26 cellular contexts compared by ENCODE assay signal in genomic region chr22:44515779-44516178, GRCh38.
DNase-seq lines count a peak whose midpoint lies in the region; TF ChIP-seq lines count a peak whose summit lies in the region.
"Had no signal": no experiment of that assay in that cellular context is flagged by ENCODE, and none has a peak within 500 bp of the region (broad histone marks: within the 10 kb centered on the region; RNA-seq: fewer than 3 reads in every experiment).

No MANE protein-coding gene starts in this region.

- no peaks in the 10 kb centered on the region; the same call in 1 of the 2 replicates for H3K9me3 ChIP-seq in HEK293 (ENCODE audit: control insufficient read depth, insufficient read depth, low read depth, low read length)

- H3K36me3 ChIP-seq in HEK293 (ENCODE audit: control insufficient read depth in 2 of 2, insufficient read depth in 1 of 2, low read length in 2 of 2): no peaks in the 10 kb centered on the region
- H3K36me3 ChIP-seq: BE2C; BLaER1; BLaER1 treated with 17β-estradiol and CSF1 and Interleukin-3, amounts not matched to agents 10 nM and 100 nM had no signal

- no peak overlapping the region for H3K27ac ChIP-seq in HEK293 (ENCODE audit: extremely low read depth, low read depth, low read length)
- H3K27ac ChIP-seq: 22Rv1; A549; BLaER1; BLaER1 treated with 17β-estradiol and CSF1 and Interleukin-3, amounts not matched to agents 10 nM and 100 nM; C4-2B had no signal

- CTCF ChIA-PET in HEK293 (lab: Yijun Ruan, JAX): interaction anchor here (0.6 kb wide), 1 partner anchor 385 kb away, joined by 3 read pairs; no protein-coding TSS in a partner anchor

- H3K4me1 ChIP-seq in HEK293 (ENCODE audit: control insufficient read depth, insufficient read depth, low read length): no peaks in the 10 kb centered on the region
- H3K4me1 ChIP-seq: A549, Caco-2 had no signal

- POLR2A ChIA-PET in HEK293 (lab: Yijun Ruan, JAX): no interaction called here

- H3K4me3 ChIP-seq in HEK293 (ENCODE audit: low read depth, low read length): no peak overlapping the region
- H3K4me3 ChIP-seq: A549; BLaER1; BLaER1 treated with 17β-estradiol and CSF1 and Interleukin-3, amounts not matched to agents 10 nM and 100 nM had no signal

- TF ChIP-seq CTCF in HEK293 (tag by site-specific recombination; IDR thresholded peaks at IDR 0.05): no peak

- DNase-seq in AML-193 (lab: John Stamatoyannopoulos, UW): no peak
- DNase-seq: 8988T; ACHN; BE2C; C1 segment of cervical spinal cord; Caco-2; Calu3; CD4-positive, alpha-beta memory T cell; CD4-positive, alpha-beta T cell; CD4-positive, CD25-positive, alpha-beta regulatory T cell; CD8-positive, alpha-beta memory T cell; CD8-positive, alpha-beta T cell; COR-L47; DMS 273 treated with DMSO at 0.1 percent for 48 hours; DMS153; DMS53; DMS79; DMS79 treated with DMSO at 0.1 percent for 48 hours; DND-41; EL had no signal

TF ChIP-seq in HEK293, 187 proteins besides CTCF, POLR2A, EP300 and RAD21:
- TF ChIP-seq ZNF2 (tag by site-specific recombination; IDR thresholded peaks at IDR 0.05): no peak
- TF ChIP-seq ZFP3 (tag by site-specific recombination; IDR thresholded peaks at IDR 0.05; ENCODE audit: low read depth): no peak
- no peak for TF ChIP-seq ZNF202 (tag by site-specific recombination; IDR thresholded peaks at IDR 0.05; ENCODE audit: borderline replicate concordance)
- TF ChIP-seq SETDB1 (IDR thresholded peaks at IDR 0.05; ENCODE audit: insufficient read length, low read length): peak; percentile 77
- TF ChIP-seq ZNF610 (tag by site-specific recombination; IDR thresholded peaks at IDR 0.05; ENCODE audit: borderline replicate concordance): no peak
- no peak for TF ChIP-seq ZNF600 (tag by site-specific recombination; IDR thresholded peaks at IDR 0.05)
- TF ChIP-seq SP7 (tag by site-specific recombination; IDR thresholded peaks at IDR 0.05): no peak
- no peak for TF ChIP-seq ZSCAN16 (tag by site-specific recombination; IDR thresholded peaks at IDR 0.05)
- TF ChIP-seq ZNF624 (tag by site-specific recombination; IDR thresholded peaks at IDR 0.05): peak; percentile 93
- TF ChIP-seq ZNF677 (tag by site-specific recombination; IDR thresholded peaks at IDR 0.05): no peak
- no peak for TF ChIP-seq ZNF76 (tag by site-specific recombination; IDR thresholded peaks at IDR 0.05; ENCODE audit: borderline replicate concordance, low read depth)
